Comparison of ENCODE assay signal across 1 cellular context in the genomic region with DNA sequence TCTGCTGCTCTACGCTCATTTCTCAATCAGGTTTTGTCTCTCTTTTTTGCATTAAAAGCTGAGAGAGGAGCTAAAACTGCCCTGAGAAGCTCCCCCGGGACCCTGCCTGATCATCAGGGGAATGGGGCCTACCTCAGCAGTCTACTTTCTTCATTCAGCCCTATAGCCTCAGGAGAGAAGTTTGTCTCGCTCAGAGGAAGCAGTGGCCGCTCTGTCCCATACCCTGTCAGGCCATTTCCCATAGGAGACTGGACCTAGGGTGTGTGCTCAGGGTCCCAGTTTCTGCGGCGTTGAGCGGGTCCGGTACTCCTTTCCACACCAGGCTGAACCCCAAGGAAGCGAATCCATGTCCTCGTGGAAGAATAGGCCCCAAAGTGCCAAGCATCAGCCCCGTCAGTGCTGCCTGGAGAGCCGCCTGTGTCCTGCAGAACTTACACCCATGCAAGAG.
TF ChIP-seq lines count a peak whose summit lies in the region.

No MANE protein-coding gene starts in this region.

TF ChIP-seq in H1, 55 proteins besides CTCF, POLR2A, EP300 and RAD21 (continued from another document):
- TF ChIP-seq CTBP2 (IDR thresholded peaks at IDR 0.05; ENCODE audit: borderline replicate concordance, insufficient read depth, insufficient read length, low read length) (no peak), SIN3A (conservative IDR thresholded peaks at IDR 0.05 in 1 of 2, IDR thresholded peaks at IDR 0.05 in 1 of 2; ENCODE audit: low read depth in 1 of 2, low read length in 2 of 2) (no peak), GABPA (IDR thresholded peaks at IDR 0.05; ENCODE audit: borderline replicate concordance, insufficient read depth, low read length) (no peak), SP2 (IDR thresholded peaks at IDR 0.05; ENCODE audit: low read length) (no peak)
